ENCODE assay signal across 8 cellular contexts in genomic region chr7:17009007-17009719, GRCh38.
A peak's percentile ranks its signal among the peaks of the same experiment; 100 is the strongest.
DNase-seq lines count a peak whose midpoint lies in the region; ATAC-seq, FAIRE-seq and TF ChIP-seq lines count a peak whose summit lies in the region.

No MANE protein-coding gene starts in this region.

- no peak overlapping the region for H3K27ac ChIP-seq in CD4-positive, CD25-positive, alpha-beta regulatory T cell (ENCODE audit: insufficient read depth, low read length, poor library complexity, severe bottlenecking)
- H3K27ac ChIP-seq in K562 (ENCODE audit: extremely low read depth, low read depth, low read length) (no peak overlapping the region), HepG2 (ENCODE audit: extremely low read length, insufficient read depth, low read length) (no peak overlapping the region), kidney (ENCODE audit: low read depth in 2 of 2, low read length in 2 of 2) (no peak overlapping the region)

- no peaks in the 10 kb centered on the region for H3K36me3 ChIP-seq in CD4-positive, CD25-positive, alpha-beta regulatory T cell (ENCODE audit: control insufficient read depth, insufficient read depth, low read length)
- no peaks in the 10 kb centered on the region for H3K36me3 ChIP-seq in K562 (ENCODE audit: control insufficient read depth, insufficient read depth, low read length)
- H3K36me3 ChIP-seq in HepG2 (replicated peaks in 1 of 2; ENCODE audit: control insufficient read depth in 1 of 2, insufficient read depth in 2 of 2, low read length in 2 of 2): no peaks in the 10 kb centered on the region
- no peaks in the 10 kb centered on the region for H3K36me3 ChIP-seq in kidney (ENCODE audit: control insufficient read depth in 1 of 2, insufficient read depth in 2 of 2, low read length in 2 of 2)

- no peaks in the 10 kb centered on the region for H3K9me3 ChIP-seq in CD4-positive, CD25-positive, alpha-beta regulatory T cell (ENCODE audit: control insufficient read depth in 2 of 2, low read length in 2 of 2)
- H3K9me3 ChIP-seq in K562 (replicated peaks; ENCODE audit: control insufficient read depth, insufficient read depth, low read depth, low read length) (no peaks in the 10 kb centered on the region), HepG2 (ENCODE audit: low read length) (no peaks in the 10 kb centered on the region), kidney (ENCODE audit: control insufficient read depth in 1 of 2, low read length in 2 of 2) (no peaks in the 10 kb centered on the region)

- H4K20me1 ChIP-seq in K562 (replicated peaks; ENCODE audit: control insufficient read depth, insufficient read depth, low read length) (no peaks in the 10 kb centered on the region), HepG2 (ENCODE audit: insufficient read depth, low read length) (no peaks in the 10 kb centered on the region)

- H3K4me1 Mint-ChIP-seq in CD4-positive, CD25-positive, alpha-beta regulatory T cell: peaks cover 10 to 28% (median 24%) of the 10 kb centered on the region in 4 donors

- no peak for TF ChIP-seq POLR2A in K562 (conservative IDR thresholded peaks at IDR 0.05)
- TF ChIP-seq POLR2A in HepG2 (IDR thresholded peaks at IDR 0.05; ENCODE audit: insufficient read depth in 1 of 2, low read depth in 2 of 2, low read length in 2 of 2): no peak

- ATAC-seq in CD4-positive, CD25-positive, alpha-beta regulatory T cell (ENCODE audit: low read depth in 2 of 2): peak in 1 of 2 donors; percentile 58
- ATAC-seq in K562 (no peak), HepG2 (no peak), HG02938 (IDR thresholded peaks at IDR 0.05; ENCODE audit: unreplicated experiment) (no peak)

- CTCF ChIA-PET in K562 (lab: Yijun Ruan, JAX; ENCODE audit: low intra/inter-chr PET ratio): no interaction called here
- CTCF ChIA-PET in HepG2 (lab: Yijun Ruan, JAX; ENCODE audit: low intra/inter-chr PET ratio, low total read pairs): interaction anchor here (0.8 kb wide), 1 partner anchor 292 kb away, joined by 3 read pairs; no protein-coding TSS in a partner anchor

- H3K4me2 ChIP-seq in K562 (ENCODE audit: insufficient read depth, low read length) (no peak overlapping the region), HepG2 (ENCODE audit: low read depth, low read length) (no peak overlapping the region)

- no peak for FAIRE-seq in K562 (lab: Jason Lieb, UNC)
- no peak for FAIRE-seq in HepG2 (lab: Jason Lieb, UNC)
- FAIRE-seq in kidney (lab: Jason Lieb, UNC): no peak

- H3K4me1 ChIP-seq in CD4-positive, CD25-positive, alpha-beta regulatory T cell (ENCODE audit: control insufficient read depth, insufficient read depth, low read length, poor library complexity, severe bottlenecking): peaks cover 11% of the 10 kb centered on the region
- H3K4me1 ChIP-seq in K562 (replicated peaks in 1 of 2; ENCODE audit: control insufficient read depth in 2 of 2, insufficient read depth in 2 of 2, low read length in 2 of 2) (no peaks in the 10 kb centered on the region), HepG2 (ENCODE audit: insufficient read depth, low read length) (peaks cover 15% of the 10 kb centered on the region), kidney (ENCODE audit: control insufficient read depth in 1 of 2, insufficient read depth in 1 of 2, low read depth in 1 of 2, low read length in 2 of 2) (no peaks in the 10 kb centered on the region)

- H3K79me2 ChIP-seq in K562 (ENCODE audit: control insufficient read depth, insufficient read depth, low read length): no peaks in the 10 kb centered on the region
- H3K79me2 ChIP-seq in HepG2 (ENCODE audit: insufficient read depth, low read length): no peaks in the 10 kb centered on the region

- H3K4me3 Mint-ChIP-seq in CD4-positive, CD25-positive, alpha-beta regulatory T cell: peak overlapping the region in 1 of 4 donors; percentile 82

- H3K36me3 Mint-ChIP-seq in CD4-positive, CD25-positive, alpha-beta regulatory T cell: no peaks in the 10 kb centered on the region

- 8% methylated on average over 4 of the region's 4 CpGs for WGBS in K562 (ENCODE audit: insufficient coverage, low coverage, missing lambda C conversion rate)
- 92% methylated on average over 4 of the region's 4 CpGs for WGBS in HepG2 (ENCODE audit: low lambda C conversion rate)

- H3K9me3 Mint-ChIP-seq in CD4-positive, CD25-positive, alpha-beta regulatory T cell: peaks cover 0 to 3% (median 0%) of the 10 kb centered on the region in 7 donors

- H3K9ac ChIP-seq in K562 (ENCODE audit: insufficient read depth in 1 of 2, low read depth in 2 of 2, low read length in 2 of 2): no peak overlapping the region
- H3K9ac ChIP-seq in HepG2 (ENCODE audit: insufficient read depth, low read depth, low read length): no peak overlapping the region
- no peak overlapping the region for H3K9ac ChIP-seq in kidney (ENCODE audit: low read length in 2 of 2)

- in situ Hi-C loops in K562 (cut with MboI) (no loop called here), HepG2 (cut with HindIII; ENCODE audit: extremely low pct_ligation_motif_present, low pct_unique_long_range_greater_than_20kb) (no loop called here)

- TF ChIP-seq CTCF in K562 (IDR thresholded peaks at IDR 0.05 in 2 of 3, conservative IDR thresholded peaks at IDR 0.05 in 1 of 3; ENCODE audit: insufficient read depth in 2 of 3, low read depth in 1 of 3, low read length in 3 of 3) (peak in 1 of 3 experiments; percentile 31; a peak in 2 of 6 replicates), HepG2 (CRISPR knock-in tag; IDR thresholded peaks at IDR 0.05) (peak; percentile 45), kidney (IDR thresholded peaks at IDR 0.05; ENCODE audit: borderline replicate concordance, extremely low read depth, insufficient read depth) (no peak)

- peak in 2 of 3 donors; percentile 31 to 70 for DNase-seq in CD4-positive, CD25-positive, alpha-beta regulatory T cell
- DNase-seq in HS-5 (ENCODE audit: low read depth) (peak; percentile 5), K562 (ENCODE audit: extremely low read depth in 1 of 4, low spot score in 3 of 4) (peak in 1 of 4 experiments; percentile 7), HepG2 (ENCODE audit: low spot score) (peak; percentile 18), islet precursor cell (no peak), kidney (no peak), dedifferentiated amniotic fluid mesenchymal stem cell (ENCODE audit: extremely low spot score) (no peak)

- POLR2A ChIA-PET in K562 (lab: Yijun Ruan, JAX) (no interaction called here), HepG2 (lab: Yijun Ruan, JAX) (no interaction called here)

- BruUV-seq in K562 (replicated peaks; lab: Mats Ljungman, UMichigan): no TSS peak
- BruUV-seq in HepG2 (replicated peaks; lab: Mats Ljungman, UMichigan): no TSS peak

- no peaks in the 10 kb centered on the region for H3K27me3 ChIP-seq in CD4-positive, CD25-positive, alpha-beta regulatory T cell (ENCODE audit: control insufficient read depth, insufficient read depth, low read length)
- H3K27me3 ChIP-seq in K562 (ENCODE audit: control insufficient read depth in 2 of 2, insufficient read depth in 2 of 2, low read length in 2 of 2): no peaks in the 10 kb centered on the region
- H3K27me3 ChIP-seq in HepG2 (ENCODE audit: control insufficient read depth in 1 of 2, insufficient read depth in 2 of 2, low read length in 2 of 2): no peaks in the 10 kb centered on the region

- intact Hi-C loops in K562 (cut with micrococcal nuclease) (loop anchor here (10.0 kb wide), 1 partner anchor 126 kb away; no protein-coding TSS in a partner anchor), HepG2 (cut with micrococcal nuclease; ENCODE audit: unreplicated experiment) (no loop called here), kidney (cut with DNase I) (no loop called here)

- H2AFZ ChIP-seq in K562 (ENCODE audit: low read depth, low read length) (no peak overlapping the region), HepG2 (ENCODE audit: low read length) (no peak overlapping the region)

- no peak overlapping the region for H3K4me3 ChIP-seq in CD4-positive, CD25-positive, alpha-beta regulatory T cell (ENCODE audit: low read depth, low read length)
- H3K4me3 ChIP-seq in K562 (no peak overlapping the region), HepG2 (replicated peaks in 1 of 3; ENCODE audit: insufficient read depth in 1 of 3, low read depth in 2 of 3, low read length in 3 of 3) (no peak overlapping the region), kidney (ENCODE audit: low read length in 2 of 2) (no peak overlapping the region)

- H3K9me1 ChIP-seq in K562 (ENCODE audit: control insufficient read depth, insufficient read depth, low read length): no peaks in the 10 kb centered on the region

- H3K27me3 Mint-ChIP-seq in CD4-positive, CD25-positive, alpha-beta regulatory T cell: peaks cover 5% of the 10 kb centered on the region

- peak overlapping the region in 1 of 3 donors; percentile 13 for H3K27ac Mint-ChIP-seq in CD4-positive, CD25-positive, alpha-beta regulatory T cell

- TF ChIP-seq EP300 in K562 (IDR thresholded peaks at IDR 0.05; ENCODE audit: low read length) (no peak), HepG2 (IDR thresholded peaks at IDR 0.05; ENCODE audit: low read depth in 2 of 2, low read length in 2 of 2) (no peak), HepG2 (CRISPR knock-in tag; IDR thresholded peaks at IDR 0.05; ENCODE audit: borderline replicate concordance) (no peak)

- TF ChIP-seq RAD21 in K562 (CRISPR knock-in tag; conservative IDR thresholded peaks at IDR 0.05 in 1 of 2, IDR thresholded peaks at IDR 0.05 in 1 of 2) (peak; percentile 30 to 81; a peak in 3 of 4 replicates), HepG2 (CRISPR knock-in tag; IDR thresholded peaks at IDR 0.05) (no peak)

TF ChIP-seq in HepG2, 621 proteins besides CTCF, POLR2A, EP300 and RAD21:
- TF ChIP-seq TBL1XR1 (IDR thresholded peaks at IDR 0.05; ENCODE audit: borderline replicate concordance, low read length, partially characterized antibody) (no peak), ZBTB20 (CRISPR knock-in tag; IDR thresholded peaks at IDR 0.05; ENCODE audit: borderline replicate concordance, low read depth) (no peak), STAG1 (CRISPR knock-in tag; IDR thresholded peaks at IDR 0.05) (peak; percentile 58), DNMT1 (CRISPR knock-in tag; IDR thresholded peaks at IDR 0.05) (no peak), ATF1 (CRISPR knock-in tag; IDR thresholded peaks at IDR 0.05) (no peak), GTF2F1 (IDR thresholded peaks at IDR 0.05; ENCODE audit: low read length) (no peak), GATAD2A (CRISPR knock-in tag; IDR thresholded peaks at IDR 0.05) (0 out of 2 replicates have a peak, but pooled peaks have one; percentile 24)

Comparison
In these comparisons a context has a peak if more than half of its experiments do, and no peak if none do; other contexts are left out.
1. DNase-seq: peak in CD4-positive, CD25-positive, alpha-beta regulatory T cell (2 of 3), HS-5 (single experiment) and HepG2 (single experiment); none in islet precursor cell (single experiment), kidney (single experiment) and dedifferentiated amniotic fluid mesenchymal stem cell (single experiment).